Comparison of ENCODE assay signal across 27 cellular contexts in the genomic region with DNA sequence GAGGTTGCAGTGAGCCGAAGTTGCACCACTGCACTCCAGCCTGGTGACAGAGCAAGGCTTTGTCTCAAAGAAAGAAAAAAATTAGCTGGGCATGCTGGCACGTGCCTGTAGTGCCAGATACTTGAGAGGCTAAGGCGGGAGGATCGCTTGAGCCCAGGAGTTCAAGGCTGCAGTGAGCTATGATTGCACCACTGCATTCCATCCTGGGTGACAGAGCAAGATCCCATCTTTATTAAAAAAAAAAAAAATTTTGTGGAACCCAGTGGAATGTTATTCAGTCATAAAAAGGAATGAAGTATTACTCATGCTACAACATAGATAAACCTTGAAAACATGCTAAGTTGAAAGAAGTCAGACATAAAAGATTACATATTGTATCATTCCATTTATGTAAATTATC. TPM values are rescaled to one million over a fixed set of nuclear protein-coding genes. Genes with fewer than 3 reads are reported as not detected.
DNase-seq lines count a peak whose midpoint lies in the region; ATAC-seq and TF ChIP-seq lines count a peak whose summit lies in the region.
"Had no signal": no experiment of that assay in that cellular context is flagged by ENCODE, and none has a peak within 500 bp of the region (broad histone marks: within the 10 kb centered on the region; RNA-seq: fewer than 3 reads in every experiment).

No MANE protein-coding gene starts in this region.

- H3K79me1 ChIP-seq in H9 (ENCODE audit: insufficient read depth, low read depth, low read length, poor library complexity, severe bottlenecking) = no peaks in the 10 kb centered on the region

- no peak overlapping the region for H2BK12ac ChIP-seq in H9 (ENCODE audit: insufficient read length, low read depth, low read length)

- no peak overlapping the region for H3K23ac ChIP-seq in H9 (ENCODE audit: insufficient read length, low read depth, low read length)

- no peak for ATAC-seq in HG03039 (IDR thresholded peaks at IDR 0.05; ENCODE audit: unreplicated experiment)
- ATAC-seq: gastroesophageal sphincter, psoas muscle had no signal

- H3K4ac ChIP-seq in H9 (ENCODE audit: low read depth, low read length) = no peak overlapping the region

- no peak overlapping the region for H2AK5ac ChIP-seq in H9 (ENCODE audit: insufficient read length, low read length)

- H3K4me2 ChIP-seq in H9 (ENCODE audit: insufficient read depth, insufficient read length, low read length) = no peak overlapping the region
- H3K4me2 ChIP-seq: smooth muscle cell had no signal

- H4K20me1 ChIP-seq in H9 (ENCODE audit: control insufficient read depth, insufficient read depth, insufficient read length) = no peaks in the 10 kb centered on the region

- no peaks in the 10 kb centered on the region for H3K79me2 ChIP-seq in H9 (ENCODE audit: insufficient read depth, low read length)

- no peaks in the 10 kb centered on the region for H3K4me1 Mint-ChIP-seq in H9
- H3K4me1 Mint-ChIP-seq: CD8-positive, alpha-beta memory T cell; IgD-negative memory B cell had no signal

- no peak overlapping the region for H3K14ac ChIP-seq in H9 (ENCODE audit: insufficient read depth, low read length)

- H3T11ph ChIP-seq in H9 (ENCODE audit: low read length) = no peak overlapping the region

- peak; percentile 3 for DNase-seq in NCI-H2171 treated with DMSO at 0.1 percent for 48 hours (lab: John Stamatoyannopoulos, UW)
- DNase-seq in NCI-H2171 (lab: John Stamatoyannopoulos, UW) = no peak
- DNase-seq in adrenal gland = peak in 5 of 7 donors; percentile 18 to 72 (median 56)
- peak; percentile 26 for DNase-seq in fibroblast of pulmonary artery (ENCODE audit: low read depth)
- peak; percentile 5 for DNase-seq in stromal cell of bone marrow (ENCODE audit: low read depth)
- no peak for DNase-seq in H9
- no peak for DNase-seq in NCI-H146 treated with DMSO at 0.1 percent for 48 hours (lab: John Stamatoyannopoulos, UW; ENCODE audit: unreplicated experiment)
- DNase-seq: 8988T; activated CD4-positive, alpha-beta memory T cell treated with anti-CD3 and anti-CD28 coated beads, Interleukin-2, amount 10 ng/mL, durations not matched to agents 7 days and 5 days; activated gamma-delta T cell treated with Interleukin-2 at 50 U/mL for 16 hours; activated T-cell treated with anti-CD3 and anti-CD28 coated beads for 4 hours; AML-193; amygdala; caudate nucleus; CD8-positive, alpha-beta memory T cell; dermis blood vessel endothelial cell; islet precursor cell; NCI-H1417 treated with DMSO at 0.1 percent for 48 hours; psoas muscle; RPMI8226; stimulated activated naive CD4-positive, alpha-beta T cell treated with Interleukin-2 at 50 U/mL for 16 hours had no signal

- H3K9me3 Mint-ChIP-seq in H9 = peaks cover under 1% of the 10 kb centered on the region in 2 experiments; a peak in 4 of 5 replicates
- H3K9me3 Mint-ChIP-seq: activated CD4-positive, alpha-beta memory T cell treated with anti-CD3 and anti-CD28 coated beads, Interleukin-2, amount 10 ng/mL, durations not matched to agents 7 days and 5 days; CD8-positive, alpha-beta memory T cell; IgD-negative memory B cell had no signal

- no peak overlapping the region for H3K27ac Mint-ChIP-seq in H9
- H3K27ac Mint-ChIP-seq: activated CD4-positive, alpha-beta memory T cell treated with anti-CD3 and anti-CD28 coated beads, Interleukin-2, amount 10 ng/mL, durations not matched to agents 7 days and 5 days; CD8-positive, alpha-beta memory T cell; IgD-negative memory B cell had no signal

- H3K27ac ChIP-seq in adrenal gland (no peak overlapping the region), H9 (ENCODE audit: insufficient read length, low read depth, low read length) (no peak overlapping the region)
- H3K27ac ChIP-seq: gastroesophageal sphincter, HL-60, psoas muscle, tibial nerve had no signal

- no peak overlapping the region for H3K56ac ChIP-seq in H9 (ENCODE audit: insufficient read length, low read depth, low read length)

- no peak overlapping the region for H4K91ac ChIP-seq in H9 (ENCODE audit: insufficient read length, low read depth, low read length)

- H4K5ac ChIP-seq in H9 (ENCODE audit: insufficient read length, low read depth, low read length) = no peak overlapping the region

- no peaks in the 10 kb centered on the region for H3K23me2 ChIP-seq in H9 (ENCODE audit: insufficient read length, low read depth, low read length, poor library complexity, severe bottlenecking)

- H2BK15ac ChIP-seq in H9 (ENCODE audit: low read depth, low read length) = no peak overlapping the region

- no peak overlapping the region for H4K8ac ChIP-seq in H9 (replicated peaks; ENCODE audit: insufficient read length, low read depth, low read length)

- no peaks in the 10 kb centered on the region for H3K36me3 ChIP-seq in adrenal gland (replicated peaks in 1 of 2)
- H3K36me3 ChIP-seq: gastroesophageal sphincter, tibial nerve had no signal

- no peak overlapping the region for H3K4me3 Mint-ChIP-seq in H9
- H3K4me3 Mint-ChIP-seq: activated CD4-positive, alpha-beta memory T cell treated with anti-CD3 and anti-CD28 coated beads, Interleukin-2, amount 10 ng/mL, durations not matched to agents 7 days and 5 days; CD8-positive, alpha-beta memory T cell; IgD-negative memory B cell had no signal

- no peaks in the 10 kb centered on the region for H3K27me3 Mint-ChIP-seq in H9 (ENCODE audit: low read depth)
- H3K27me3 Mint-ChIP-seq: CD8-positive, alpha-beta memory T cell; IgD-negative memory B cell had no signal

- no peaks in the 10 kb centered on the region for H3K4me1 ChIP-seq in adrenal gland (replicated peaks in 1 of 2)
- H3K4me1 ChIP-seq in H9 (ENCODE audit: insufficient read depth, low read length) = no peaks in the 10 kb centered on the region
- H3K4me1 ChIP-seq: gastroesophageal sphincter, psoas muscle, tibial nerve had no signal

- H3K4me3 ChIP-seq in adrenal gland = no peak overlapping the region
- H3K4me3 ChIP-seq in fibroblast of pulmonary artery (replicated peaks; ENCODE audit: low read depth, low read length) = no peak overlapping the region
- H3K4me3 ChIP-seq: gastroesophageal sphincter, psoas muscle, smooth muscle cell, tibial nerve had no signal

- no peak overlapping the region for H2BK5ac ChIP-seq in H9 (ENCODE audit: insufficient read length, low read length)

- H2BK120ac ChIP-seq in H9 (ENCODE audit: low read depth, low read length, poor library complexity, severe bottlenecking) = no peak overlapping the region

- H3K18ac ChIP-seq in H9 (ENCODE audit: insufficient read length, low read depth, low read length) = no peak overlapping the region

- intact Hi-C loops in adrenal gland (cut with DNase I) = no loop called here

- TF ChIP-seq CTCF in adrenal gland (IDR thresholded peaks at IDR 0.05) (no peak), fibroblast of pulmonary artery (IDR thresholded peaks at IDR 0.05; ENCODE audit: low read length, missing control alignments) (no peak), H9 (conservative IDR thresholded peaks at IDR 0.05) (no peak)

- no peaks in the 10 kb centered on the region; a peak in 1 of 7 replicates for H3K36me3 Mint-ChIP-seq in H9 (ENCODE audit: insufficient read depth in 1 of 3, low read depth in 3 of 3)
- H3K36me3 Mint-ChIP-seq: CD8-positive, alpha-beta memory T cell; IgD-negative memory B cell had no signal

- no peaks in the 10 kb centered on the region for H3K27me3 ChIP-seq in adrenal gland
- no peaks in the 10 kb centered on the region for H3K27me3 ChIP-seq in H9 (ENCODE audit: insufficient read depth, low read length)
- H3K27me3 ChIP-seq: tibial nerve had no signal

- 37 to 55% (median 45%) methylated on average over 4 of the region's 4 CpGs for WGBS in adrenal gland, 4 donors
- WGBS in H9 (ENCODE audit: extremely low coverage, insufficient read length, low lambda C conversion rate) = no CpG with 5 or more reads among the region's 4 CpGs

- H3K9me3 ChIP-seq in adrenal gland (replicated peaks in 1 of 3) = no peaks in the 10 kb centered on the region
- no peaks in the 10 kb centered on the region for H3K9me3 ChIP-seq in H9 (ENCODE audit: control insufficient read depth, low read depth, low read length)
- H3K9me3 ChIP-seq: gastroesophageal sphincter, psoas muscle, tibial nerve had no signal

- TF ChIP-seq POLR2A in adrenal gland (IDR thresholded peaks at IDR 0.05) = no peak

- H2BK20ac ChIP-seq in H9 (ENCODE audit: low read depth, low read length, poor library complexity, severe bottlenecking) = no peak overlapping the region

- no peak overlapping the region for H2AFZ ChIP-seq in H9 (ENCODE audit: low read length)

- no peak overlapping the region for H3K9ac ChIP-seq in H9 (ENCODE audit: extremely low read depth, insufficient read length, low read length)

RNA-seq across cellular contexts. Expression of a gene that starts 8.3 kb away (rescaled TPM):
- total RNA-seq in adrenal gland = 10 to 100 TPM in 1 of 8 donors, 1 to 10 TPM in 7; 1.3 to 25.7 (median 1.5) TPM
- 1 to 10 TPM; 1.9 to 5.0 (median 2.6) TPM for polyA plus RNA-seq in adrenal gland
- 51.2 and 56.5 TPM in 2 replicates for total RNA-seq in H9 (2021)

RNA-seq across cellular contexts. Expression of a gene that starts 29.9 kb away (rescaled TPM):
- 1,000 to 10,000 TPM in 2 of 8 donors, 100 to 1,000 TPM in 3, 10 to 100 TPM in 3; 76.7 to 2,374 (median 277) TPM for total RNA-seq in adrenal gland
- 1,000 to 10,000 TPM; 1,149 to 1,897 (median 1,249) TPM for polyA plus RNA-seq in adrenal gland
- total RNA-seq in H9 (2021) = 51.9 and 53.5 TPM in 2 replicates

RNA-seq across cellular contexts. Expression of a gene that starts 32.7 kb away (rescaled TPM):
- total RNA-seq in adrenal gland (100 to 1,000 TPM in 4 of 8 donors, 10 to 100 TPM in 4; 64.1 to 119 (median 95.8) TPM), H9 (2021) (248 TPM in 2 replicates)
- polyA plus RNA-seq in adrenal gland = 100 to 1,000 TPM in 2 of 3 donors, 10 to 100 TPM in 1; 83.3 to 252 (median 106) TPM

RNA-seq across cellular contexts. Expression of a gene that starts 44.8 kb away (rescaled TPM):
- total RNA-seq in adrenal gland = 1,000 to 10,000 TPM; 1,635 to 4,364 (median 3,125) TPM
- 1,000 to 10,000 TPM; 2,153 to 6,204 (median 2,446) TPM for polyA plus RNA-seq in adrenal gland
- 4,637 and 4,685 TPM in 2 replicates for total RNA-seq in H9 (2021)

RNA-seq across cellular contexts. Expression of a gene that starts 46.4 kb away (rescaled TPM):
- total RNA-seq in adrenal gland (10 to 100 TPM in 3 of 8 donors, 1 to 10 TPM in 5; 4.3 to 15.0 (median 8.8) TPM), H9 (2021) (8.9 and 9.4 TPM in 2 replicates)
- polyA plus RNA-seq in adrenal gland = 1 to 10 TPM; 2.2 to 5.5 (median 5.0) TPM

Comparison
In these comparisons a context has a peak if more than half of its experiments do, and no peak if none do; other contexts are left out.
1. DNase-seq: peak in NCI-H2171 treated with DMSO at 0.1 percent for 48 hours (single experiment), adrenal gland (5 of 7), fibroblast of pulmonary artery (single experiment) and stromal cell of bone marrow (single experiment); none in NCI-H2171 (single experiment), H9 (single experiment) and NCI-H146 treated with DMSO at 0.1 percent for 48 hours (single experiment).